Comparison of ENCODE assay signal across 1 cellular context in the genomic region with DNA sequence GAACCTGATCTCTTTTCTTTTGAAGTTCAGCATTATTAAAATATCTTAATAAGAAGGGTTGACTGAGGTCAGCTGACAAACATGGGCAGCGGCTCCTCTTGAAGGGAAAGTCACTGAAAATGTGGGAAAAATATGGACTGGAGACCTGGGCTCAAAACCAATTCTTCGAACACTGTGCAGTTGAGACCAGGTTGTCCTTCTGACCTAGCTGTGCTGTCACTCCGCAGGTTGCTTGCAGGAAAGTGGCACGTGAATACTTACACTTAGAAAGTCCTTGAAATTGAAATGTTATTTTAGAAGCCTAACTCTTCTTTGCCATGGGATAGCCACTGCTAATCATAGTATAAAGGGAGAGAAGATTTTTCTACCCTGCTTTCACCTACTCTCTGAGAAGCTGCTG.
TF ChIP-seq lines count a peak whose summit lies in the region.

No MANE protein-coding gene starts in this region.

TF ChIP-seq in SK-N-SH treated with all-trans-retinoic acid at 6 μM for 48 hours, 23 proteins besides CTCF, POLR2A, EP300 and RAD21 (continued from another document):
- TF ChIP-seq, protein P1, sequence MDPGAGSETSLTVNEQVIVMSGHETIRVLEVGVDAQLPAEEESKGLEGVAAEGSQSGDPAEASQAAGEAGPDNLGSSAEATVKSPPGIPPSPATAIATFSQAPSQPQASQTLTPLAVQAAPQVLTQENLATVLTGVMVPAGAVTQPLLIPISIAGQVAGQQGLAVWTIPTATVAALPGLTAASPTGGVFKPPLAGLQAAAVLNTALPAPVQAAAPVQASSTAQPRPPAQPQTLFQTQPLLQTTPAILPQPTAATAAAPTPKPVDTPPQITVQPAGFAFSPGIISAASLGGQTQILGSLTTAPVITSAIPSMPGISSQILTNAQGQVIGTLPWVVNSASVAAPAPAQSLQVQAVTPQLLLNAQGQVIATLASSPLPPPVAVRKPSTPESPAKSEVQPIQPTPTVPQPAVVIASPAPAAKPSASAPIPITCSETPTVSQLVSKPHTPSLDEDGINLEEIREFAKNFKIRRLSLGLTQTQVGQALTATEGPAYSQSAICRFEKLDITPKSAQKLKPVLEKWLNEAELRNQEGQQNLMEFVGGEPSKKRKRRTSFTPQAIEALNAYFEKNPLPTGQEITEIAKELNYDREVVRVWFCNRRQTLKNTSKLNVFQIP (CRISPR knock-in tag; IDR thresholded peaks at IDR 0.05; ENCODE audit: borderline replicate concordance, low read depth) = no peak
- TF ChIP-seq GLIS3 (CRISPR knock-in tag; IDR thresholded peaks at IDR 0.05) (no peak), TCF4 (CRISPR knock-in tag; IDR thresholded peaks at IDR 0.05; ENCODE audit: borderline replicate concordance) (no peak), OSR1 (CRISPR knock-in tag; IDR thresholded peaks at IDR 0.05) (no peak), CREB5 (CRISPR knock-in tag; IDR thresholded peaks at IDR 0.05; ENCODE audit: low read depth) (no peak), ZFP30 (CRISPR knock-in tag; IDR thresholded peaks at IDR 0.05) (no peak), ZC3H10 (CRISPR knock-in tag; IDR thresholded peaks at IDR 0.05) (no peak), ZNF70 (CRISPR knock-in tag; IDR thresholded peaks at IDR 0.05) (no peak), CSDC2 (CRISPR knock-in tag; IDR thresholded peaks at IDR 0.05) (no peak), BACH2 (CRISPR knock-in tag; IDR thresholded peaks at IDR 0.05; ENCODE audit: borderline replicate concordance) (no peak)
